In the genomic region with DNA sequence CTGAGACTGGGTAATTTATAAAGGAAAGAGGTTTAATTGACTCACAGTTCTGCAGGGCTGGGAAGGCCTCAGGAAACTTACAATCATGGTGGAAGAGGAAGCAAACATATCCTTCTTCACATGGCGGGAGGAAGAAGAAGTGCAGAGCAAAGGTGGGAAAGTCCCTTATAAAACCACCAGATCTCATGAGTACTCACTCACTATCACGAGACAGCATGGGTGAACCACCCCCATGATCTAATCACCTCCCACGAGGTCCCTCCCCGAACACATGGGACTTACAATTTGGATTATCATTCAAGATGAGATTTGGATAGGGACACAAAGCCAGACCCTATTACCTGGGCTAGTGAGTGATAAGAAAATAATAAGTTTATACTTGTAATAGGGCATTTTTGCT, we compare ENCODE assay signal across 32 cellular contexts.
"Had no signal": no experiment of that assay in that cellular context is flagged by ENCODE, and none has a peak within 500 bp of the region (broad histone marks: within the 10 kb centered on the region; RNA-seq: fewer than 3 reads in every experiment).

No MANE protein-coding gene starts in this region.

- H3K9me3 Mint-ChIP-seq: activated CD4-positive, alpha-beta T cell treated with anti-CD3 and anti-CD28 coated beads, Interleukin-2, amount 10 ng/mL, durations not matched to agents 7 days and 5 days; endodermal cell had no signal

- H3K27me3 Mint-ChIP-seq: activated naive CD4-positive, alpha-beta T cell treated with anti-CD3 and anti-CD28 coated beads, Interleukin-2, amount 10 ng/mL, durations not matched to agents 7 days and 5 days had no signal

- H3K27ac Mint-ChIP-seq: activated CD4-positive, alpha-beta memory T cell treated with anti-CD3 and anti-CD28 coated beads, Interleukin-2, amount 10 ng/mL, durations not matched to agents 7 days and 5 days; activated CD4-positive, alpha-beta T cell treated with anti-CD3 and anti-CD28 coated beads, Interleukin-2, amount 10 ng/mL, durations not matched to agents 7 days and 5 days; activated naive CD4-positive, alpha-beta T cell treated with anti-CD3 and anti-CD28 coated beads, Interleukin-2, amount 10 ng/mL, durations not matched to agents 7 days and 5 days; activated naive CD4-positive, alpha-beta T cell treated with anti-CD3 and anti-CD28 coated beads, Interleukin-2, amount 50 U/mL, for 72 hours; activated naive CD8-positive, alpha-beta T cell treated with anti-CD3 and anti-CD28 coated beads, Interleukin-2, amount 10 ng/mL, durations not matched to agents 7 days and 5 days; activated T-cell treated with anti-CD3 and anti-CD28 coated beads, Interleukin-2, amount 50 U/mL, for 24 hours; activated T-cell treated with anti-CD3 and anti-CD28 coated beads, Interleukin-2, amount 50 U/mL, for 72 hours; brain; dendritic cell treated with granulocyte-macrophage colony-stimulating factor and Interleukin-4, amounts not matched to agents 40 ng/mL and 50 ng/mL, for 4 days; endodermal cell; WTC11 had no signal

- H3K9me3 ChIP-seq: ascending aorta, breast epithelium, gastrocnemius medialis had no signal

- ATAC-seq: activated naive CD4-positive, alpha-beta T cell treated with anti-CD3 and anti-CD28 coated beads, Interleukin-2, amount 50 U/mL, for 72 hours; activated T-cell treated with anti-CD3 and anti-CD28 coated beads, Interleukin-2, amount 50 U/mL, for 72 hours; esophagus mucosa; foreskin keratinocyte; gastrocnemius medialis; heart right ventricle; WTC11 had no signal

- DNase-seq: activated CD4-positive, alpha-beta memory T cell treated with anti-CD3 and anti-CD28 coated beads, Interleukin-2, amount 10 ng/mL, durations not matched to agents 7 days and 5 days; activated CD4-positive, alpha-beta T cell treated with anti-CD3 and anti-CD28 coated beads for 1 hour; activated CD4-positive, alpha-beta T cell treated with anti-CD3 and anti-CD28 coated beads for 4 hours; activated CD4-positive, alpha-beta T cell treated with anti-CD3 and anti-CD28 coated beads, Interleukin-2, amount 10 ng/mL, durations not matched to agents 7 days and 5 days; activated CD4-positive, alpha-beta T cell treated with anti-CD3 and anti-CD28 coated beads, Interleukin-2, amount 50 U/mL, for 4 hours; activated CD8-positive, alpha-beta memory T cell treated with anti-CD3 and anti-CD28 coated beads, Interleukin-2, amount 50 U/mL, for 48 hours; activated gamma-delta T cell; activated naive CD4-positive, alpha-beta T cell; activated naive CD4-positive, alpha-beta T cell treated with anti-CD3 and anti-CD28 coated beads, Interleukin-2, amount 10 ng/mL, durations not matched to agents 7 days and 5 days; activated naive CD8-positive, alpha-beta T cell treated with anti-CD3 and anti-CD28 coated beads, Interleukin-2, amount 10 ng/mL, durations not matched to agents 7 days and 5 days; activated T-cell treated with anti-CD3 and anti-CD28 coated beads for 4 hours; activated T-cell treated with anti-CD3 and anti-CD28 coated beads, Interleukin-2, amount 50 U/mL, for 24 hours; activated T-cell treated with anti-CD3 and anti-CD28 coated beads, Interleukin-2, amount 50 U/mL, for 72 hours; dorsolateral prefrontal cortex; effector memory CD4-positive, alpha-beta T cell; endodermal cell; foreskin keratinocyte; gastrocnemius medialis; heart right ventricle; T-helper 1 cell; T-helper 2 cell had no signal

- H3K4me1 ChIP-seq: ascending aorta, breast epithelium, foreskin keratinocyte, heart right ventricle had no signal

- H3K4me3 ChIP-seq: ascending aorta, breast epithelium, cardiac muscle cell, coronary artery, dorsolateral prefrontal cortex, gastrocnemius medialis, heart right ventricle had no signal

- H3K36me3 ChIP-seq: ascending aorta, breast epithelium, cardiac muscle cell, gastrocnemius medialis, heart right ventricle had no signal

- H3K27ac ChIP-seq: ascending aorta, breast epithelium, cardiac muscle cell, coronary artery, dorsolateral prefrontal cortex, foreskin keratinocyte, gastrocnemius medialis, heart right ventricle, VCaP had no signal

- H3K27me3 ChIP-seq: ascending aorta, breast epithelium, cardiac muscle cell, dorsolateral prefrontal cortex, gastrocnemius medialis had no signal

- H3K4me3 Mint-ChIP-seq: activated CD4-positive, alpha-beta memory T cell treated with anti-CD3 and anti-CD28 coated beads, Interleukin-2, amount 10 ng/mL, durations not matched to agents 7 days and 5 days; activated CD4-positive, alpha-beta T cell treated with anti-CD3 and anti-CD28 coated beads, Interleukin-2, amount 10 ng/mL, durations not matched to agents 7 days and 5 days; activated naive CD4-positive, alpha-beta T cell treated with anti-CD3 and anti-CD28 coated beads, Interleukin-2, amount 10 ng/mL, durations not matched to agents 7 days and 5 days; activated naive CD8-positive, alpha-beta T cell treated with anti-CD3 and anti-CD28 coated beads, Interleukin-2, amount 10 ng/mL, durations not matched to agents 7 days and 5 days; activated T-cell treated with anti-CD3 and anti-CD28 coated beads, Interleukin-2, amount 50 U/mL, for 24 hours; activated T-cell treated with anti-CD3 and anti-CD28 coated beads, Interleukin-2, amount 50 U/mL, for 72 hours; brain; central memory CD8-positive, alpha-beta T cell; dendritic cell treated with granulocyte-macrophage colony-stimulating factor and Interleukin-4, amounts not matched to agents 40 ng/mL and 50 ng/mL, for 4 days; endodermal cell; WTC11 had no signal

- H3K4me1 Mint-ChIP-seq: activated CD4-positive, alpha-beta memory T cell treated with anti-CD3 and anti-CD28 coated beads, Interleukin-2, amount 10 ng/mL, durations not matched to agents 7 days and 5 days; activated CD4-positive, alpha-beta T cell treated with anti-CD3 and anti-CD28 coated beads, Interleukin-2, amount 10 ng/mL, durations not matched to agents 7 days and 5 days; activated naive CD4-positive, alpha-beta T cell treated with anti-CD3 and anti-CD28 coated beads, Interleukin-2, amount 10 ng/mL, durations not matched to agents 7 days and 5 days; activated naive CD8-positive, alpha-beta T cell treated with anti-CD3 and anti-CD28 coated beads, Interleukin-2, amount 10 ng/mL, durations not matched to agents 7 days and 5 days; brain; central memory CD8-positive, alpha-beta T cell; endodermal cell had no signal
